18 cellular contexts compared by ENCODE assay signal in genomic region chr11:87298155-87298554, GRCh38.
DNase-seq lines count a peak whose midpoint lies in the region; ATAC-seq, FAIRE-seq and TF ChIP-seq lines count a peak whose summit lies in the region.
"Had no signal": no experiment of that assay in that cellular context is flagged by ENCODE, and none has a peak within 500 bp of the region (broad histone marks: within the 10 kb centered on the region; RNA-seq: fewer than 3 reads in every experiment).

No MANE protein-coding gene starts in this region.

- in situ Hi-C loops in transverse colon (cut with MboI; ENCODE audit: low pct_ligation_motif_present in 1 of 4, low pct_unique_long_range_greater_than_20kb in 1 of 4, low sequenced_read_pairs in 3 of 4): loop anchor here in 1 of 4 donors (10.0 kb wide), 1 partner anchor 353 kb away; no protein-coding TSS in a partner anchor

- H3K27ac ChIP-seq in VCaP: peak overlapping the region; percentile 50
- peak overlapping the region; percentile 55 to 71 (median 64) for H3K27ac ChIP-seq in transverse colon
- H3K27ac ChIP-seq: A549, KMS-11 had no signal

- ATAC-seq in GM21717 (IDR thresholded peaks at IDR 0.05; ENCODE audit: unreplicated experiment): no peak
- ATAC-seq: A549, HepG2 had no signal

- no peak for TF ChIP-seq EP300 in transverse colon (IDR thresholded peaks at IDR 0.05; ENCODE audit: low read depth)

- H3K36me3 ChIP-seq in transverse colon: no peaks in the 10 kb centered on the region

- DNase-seq in NCI-H748 (lab: John Stamatoyannopoulos, UW; ENCODE audit: unreplicated experiment) (peak; percentile 17), NCI-H748 treated with DMSO at 0.1 percent for 48 hours (lab: John Stamatoyannopoulos, UW) (no peak), NCI-H2029 (lab: John Stamatoyannopoulos, UW) (peak; percentile 27), transverse colon (no peak), glomerular visceral epithelial cell (ENCODE audit: extremely low spot score) (no peak), HTR-8/SVneo (ENCODE audit: insufficient read length, low spot score) (no peak)
- DNase-seq: C1 segment of cervical spinal cord, GF-D8, GOT3, NCI-H524, RPMI8226, SIG-M5 had no signal

- 50 to 67% methylated on average over 1 of the region's 1 CpG for WGBS in transverse colon (ENCODE audit: low coverage in 1 of 2), 2 donors

- H3K4me1 ChIP-seq in transverse colon: peaks cover 0 to 39% (median 12%) of the 10 kb centered on the region in 4 donors
- H3K4me1 ChIP-seq: A549 had no signal

- no peaks in the 10 kb centered on the region for H3K27me3 ChIP-seq in transverse colon

- intact Hi-C loops in transverse colon (cut with DNase I; ENCODE audit: low total_unique reads): no loop called here

- FAIRE-seq in HTR-8/SVneo (lab: Jason Lieb, UNC): no peak
- FAIRE-seq: A549, GM12891, HepG2 had no signal

- H3K4me3 ChIP-seq in transverse colon: no peak overlapping the region
- H3K4me3 ChIP-seq: A549 had no signal

- TF ChIP-seq CTCF in VCaP (conservative IDR thresholded peaks at IDR 0.05) (no peak), transverse colon (IDR thresholded peaks at IDR 0.05) (no peak)

- TF ChIP-seq POLR2A in transverse colon (IDR thresholded peaks at IDR 0.05): no peak

- no peaks in the 10 kb centered on the region for H3K9me3 ChIP-seq in transverse colon
- H3K9me3 ChIP-seq: A549 had no signal

Comparison
In these comparisons a context has a peak if more than half of its experiments do, and no peak if none do; other contexts are left out.
1. DNase-seq: peak in NCI-H748 (single experiment) and NCI-H2029 (single experiment); none in NCI-H748 treated with DMSO at 0.1 percent for 48 hours (single experiment), transverse colon (single experiment), glomerular visceral epithelial cell (single experiment) and HTR-8/SVneo (single experiment).